Comparison of ENCODE assay signal across 31 cellular contexts in the genomic region with DNA sequence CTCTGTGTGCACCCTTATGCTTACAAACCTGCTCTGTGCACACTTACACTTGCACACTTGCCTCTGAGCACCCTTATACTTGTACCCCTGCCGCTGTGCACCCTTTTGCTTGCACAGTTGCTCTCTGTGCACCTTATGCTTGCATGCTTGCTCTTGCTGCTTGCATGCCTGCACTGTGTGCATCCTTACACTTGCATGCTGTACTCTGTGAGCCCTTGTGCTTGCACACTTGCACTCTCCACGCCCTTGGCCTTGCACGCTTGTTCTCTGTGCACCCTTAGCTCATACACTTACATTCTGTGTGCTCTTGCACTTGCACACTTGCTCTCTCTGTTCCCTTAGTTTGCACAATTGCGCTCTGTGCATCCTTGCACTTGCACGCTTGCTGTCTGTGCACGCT.
"Had no signal": no experiment of that assay in that cellular context is flagged by ENCODE, and none has a peak within 500 bp of the region (broad histone marks: within the 10 kb centered on the region; RNA-seq: fewer than 3 reads in every experiment).

No MANE protein-coding gene starts in this region.

- H3K36me3 ChIP-seq: heart left ventricle, left ventricle myocardium inferior, neural progenitor cell, neutrophil, right atrium auricular region, right lobe of liver, tibial nerve, upper lobe of left lung, uterus had no signal

- DNase-seq: heart left ventricle; hypothalamus; immature natural killer cell; kidney; left colon; left ventricle myocardium inferior; mesendoderm; naive B cell; natural killer cell; nephron progenitor cell; occipital lobe; psoas muscle; right lobe of liver; stimulated activated CD4-positive, alpha-beta T cell treated with anti-CD3 and anti-CD28 coated beads, Interleukin-1b, Interleukin-23, amount 100 ng/mL, for 48 hours; stimulated activated CD4-positive, alpha-beta T cell treated with anti-CD3 and anti-CD28 coated beads, Interleukin-2, amount 100 ng/mL, for 48 hours; stimulated activated CD4-positive, alpha-beta T cell treated with anti-CD3 and anti-CD28 coated beads, Interleukin-4, amount 100 ng/mL, for 4 hours; stimulated activated CD8-positive, alpha-beta memory T cell treated with anti-CD3 and anti-CD28 coated beads, Interleukin-4, amount 100 ng/mL, for 48 hours; stimulated activated naive CD8-positive, alpha-beta T cell treated with anti-CD3 and anti-CD28 coated beads, Interleukin-15, Interleukin-2, amounts not matched to agents 100 U/mL and 50 U/mL, for 24 hours; substantia nigra; upper lobe of left lung; uterus had no signal

- ATAC-seq: left colon, psoas muscle, right lobe of liver had no signal

- H3K9me3 ChIP-seq: heart left ventricle, left ventricle myocardium inferior, neutrophil, psoas muscle, right atrium auricular region, right lobe of liver, tibial nerve, upper lobe of left lung, uterus had no signal

- H3K27ac ChIP-seq: heart left ventricle, left ventricle myocardium inferior, neural progenitor cell, neutrophil, parathyroid adenoma, psoas muscle, right atrium auricular region, right lobe of liver, tibial nerve, upper lobe of left lung, uterus had no signal

- H3K9me3 Mint-ChIP-seq: immature natural killer cell; mesothelial cell of epicardium; naive B cell; natural killer cell; nephron progenitor cell; neural progenitor cell; stimulated activated memory B cell treated with anti-CD40 and anti-IgM and Interleukin-4, amounts not matched to agents 10 μg/mL and 1 μg/mL and 100 μg/mL, for 72 hours had no signal

- H3K4me1 ChIP-seq: heart left ventricle, left ventricle myocardium inferior, parathyroid adenoma, psoas muscle, right atrium auricular region, right lobe of liver, upper lobe of left lung, uterus had no signal

- H3K4me3 Mint-ChIP-seq: immature natural killer cell; mesothelial cell of epicardium; naive B cell; natural killer cell; nephron progenitor cell; neural progenitor cell; stimulated activated memory B cell treated with anti-CD40 and anti-IgM and Interleukin-4, amounts not matched to agents 10 μg/mL and 1 μg/mL and 100 μg/mL, for 72 hours had no signal

- H3K9ac ChIP-seq: neural progenitor cell, parathyroid adenoma had no signal

- H3K79me2 ChIP-seq: parathyroid adenoma had no signal

- H3K27ac Mint-ChIP-seq: immature natural killer cell; mesothelial cell of epicardium; natural killer cell; neural progenitor cell; stimulated activated memory B cell treated with anti-CD40 and anti-IgM and Interleukin-4, amounts not matched to agents 10 μg/mL and 1 μg/mL and 100 μg/mL, for 72 hours had no signal

- H3K4me3 ChIP-seq: heart left ventricle, left ventricle myocardium inferior, lung, neural progenitor cell, psoas muscle, right atrium auricular region, right lobe of liver, smooth muscle cell, tibial nerve, upper lobe of left lung, uterus had no signal

- H2AFZ ChIP-seq: neural progenitor cell, parathyroid adenoma had no signal

- H3K36me3 Mint-ChIP-seq: immature natural killer cell; mesothelial cell of epicardium; naive B cell; natural killer cell; neural progenitor cell; stimulated activated memory B cell treated with anti-CD40 and anti-IgM and Interleukin-4, amounts not matched to agents 10 μg/mL and 1 μg/mL and 100 μg/mL, for 72 hours had no signal

- FAIRE-seq: islet of Langerhans, kidney had no signal

- H3K27me3 ChIP-seq: heart left ventricle, neural progenitor cell, right atrium auricular region, right lobe of liver, tibial nerve, upper lobe of left lung, uterus had no signal

- H3K4me1 Mint-ChIP-seq: immature natural killer cell, mesothelial cell of epicardium, naive B cell, natural killer cell had no signal

- H3K4me2 ChIP-seq: neural progenitor cell had no signal
